Comparison of ENCODE assay signal across 8 cellular contexts in genomic region chr9:33921967-33922895, GRCh38.
A peak's percentile ranks its signal among the peaks of the same experiment; 100 is the strongest.
DNase-seq lines count a peak whose midpoint lies in the region; ATAC-seq and TF ChIP-seq lines count a peak whose summit lies in the region.

No MANE protein-coding gene starts in this region.

- H3K9me3 ChIP-seq in liver (ENCODE audit: control insufficient read depth in 4 of 4, low read length in 3 of 4) = no peaks in the 10 kb centered on the region

- WGBS in liver = 94% methylated on average over 14 of the region's 14 CpGs

- H3K9ac ChIP-seq in liver (ENCODE audit: low read depth in 1 of 2, low read length in 2 of 2) = no peak overlapping the region

- H3K27ac Mint-ChIP-seq in activated naive CD8-positive, alpha-beta T cell = peak overlapping the region; percentile 18

- peaks cover 0 to 3% (median 1%) of the 10 kb centered on the region in 4 donors for H3K4me1 ChIP-seq in liver (ENCODE audit: control insufficient read depth in 4 of 4, insufficient read depth in 4 of 4, low read length in 3 of 4)

- H3K4me1 Mint-ChIP-seq in activated naive CD8-positive, alpha-beta T cell (ENCODE audit: low read depth) = no peaks in the 10 kb centered on the region

- H3K36me3 ChIP-seq in liver (ENCODE audit: control insufficient read depth in 4 of 4, insufficient read depth in 3 of 4, low read depth in 1 of 4, low read length in 3 of 4) = peaks cover 14 to 68% (median 30%) of the 10 kb centered on the region in 4 donors

- no peak overlapping the region for H3K4me3 Mint-ChIP-seq in activated naive CD8-positive, alpha-beta T cell

- DNase-seq in NOMO-1 treated with DMSO at 0.1 percent for 48 hours (lab: John Stamatoyannopoulos, UW; ENCODE audit: unreplicated experiment) (peak; percentile 16), NOMO-1 (lab: John Stamatoyannopoulos, UW; ENCODE audit: unreplicated experiment in 2 of 2) (no peak)

- TF ChIP-seq CTCF in LNCAP (IDR thresholded peaks at IDR 0.05) (peak; percentile 71), liver (IDR thresholded peaks at IDR 0.05; ENCODE audit: low read depth, low read length, missing input control) (peak; percentile 32)

- H3K36me3 Mint-ChIP-seq in activated naive CD8-positive, alpha-beta T cell = peaks cover 5% of the 10 kb centered on the region

- H3K27ac ChIP-seq in liver (ENCODE audit: low read depth in 1 of 2, low read length in 2 of 2) = no peak overlapping the region

- H3K27me3 ChIP-seq in liver (ENCODE audit: control insufficient read depth in 4 of 4, insufficient read depth in 4 of 4, low read length in 3 of 4) = no peaks in the 10 kb centered on the region

- no peaks in the 10 kb centered on the region for H3K9me3 Mint-ChIP-seq in activated naive CD8-positive, alpha-beta T cell (ENCODE audit: low read depth)

- peak; percentile 21 to 56 for TF ChIP-seq RAD21 in liver (IDR thresholded peaks at IDR 0.05)

- ATAC-seq in GM18861 (IDR thresholded peaks at IDR 0.05; ENCODE audit: unreplicated experiment) (no peak), HG02759 (IDR thresholded peaks at IDR 0.05; ENCODE audit: unreplicated experiment) (no peak), HG03280 (IDR thresholded peaks at IDR 0.05; ENCODE audit: unreplicated experiment) (no peak)

- no peaks in the 10 kb centered on the region for H3K27me3 Mint-ChIP-seq in activated naive CD8-positive, alpha-beta T cell

- no peak overlapping the region for H3K4me3 ChIP-seq in liver (ENCODE audit: low read depth in 1 of 3, low read length in 3 of 3)

TF ChIP-seq in liver, 16 proteins besides CTCF, POLR2A, EP300 and RAD21:
- TF ChIP-seq YY1 (IDR thresholded peaks at IDR 0.05) = no peak
- no peak for TF ChIP-seq RXRA (IDR thresholded peaks at IDR 0.05)
